ENCODE assay signal across 2 cellular contexts in the genomic region with DNA sequence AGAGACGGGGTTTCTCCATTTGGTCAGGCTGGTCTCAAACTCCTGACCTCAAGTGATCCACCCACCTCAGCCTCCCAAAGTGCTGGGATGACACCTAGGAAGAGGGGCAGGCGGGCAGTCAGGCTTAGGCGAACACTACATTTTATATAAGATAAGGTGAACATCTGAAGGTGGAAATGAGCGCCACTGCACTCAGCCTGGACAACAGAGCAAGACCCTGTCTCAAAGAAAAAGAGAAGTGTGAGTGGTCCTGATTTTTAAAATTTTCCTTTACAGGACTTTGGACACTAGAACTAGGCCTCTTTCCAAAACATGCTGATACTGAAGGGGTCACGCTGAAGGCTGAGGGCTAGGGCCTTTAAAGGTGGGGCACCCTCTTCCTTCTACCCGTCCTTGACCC.
TF ChIP-seq lines count a peak whose summit lies in the region.

No MANE protein-coding gene starts in this region.

TF ChIP-seq in GM23338, 12 proteins besides CTCF, POLR2A, EP300 and RAD21:
- TF ChIP-seq ZNF462 (CRISPR knock-in tag; IDR thresholded peaks at IDR 0.05) (no peak), NANOG (IDR thresholded peaks at IDR 0.05; ENCODE audit: borderline replicate concordance) (no peak), POLR2AphosphoS5 (IDR thresholded peaks at IDR 0.05; ENCODE audit: low read depth) (no peak), JUNB (IDR thresholded peaks at IDR 0.05; ENCODE audit: unreplicated experiment) (no peak), EZH2phosphoT487 (IDR thresholded peaks at IDR 0.05; ENCODE audit: unreplicated experiment) (no peak), CREB1 (CRISPR knock-in tag; IDR thresholded peaks at IDR 0.05; ENCODE audit: low read depth) (no peak), EZH2 (IDR thresholded peaks at IDR 0.05; ENCODE audit: low read depth, unreplicated experiment) (no peak), ZNF114 (CRISPR knock-in tag; IDR thresholded peaks at IDR 0.05) (no peak)
- TF ChIP-seq, protein P1, sequence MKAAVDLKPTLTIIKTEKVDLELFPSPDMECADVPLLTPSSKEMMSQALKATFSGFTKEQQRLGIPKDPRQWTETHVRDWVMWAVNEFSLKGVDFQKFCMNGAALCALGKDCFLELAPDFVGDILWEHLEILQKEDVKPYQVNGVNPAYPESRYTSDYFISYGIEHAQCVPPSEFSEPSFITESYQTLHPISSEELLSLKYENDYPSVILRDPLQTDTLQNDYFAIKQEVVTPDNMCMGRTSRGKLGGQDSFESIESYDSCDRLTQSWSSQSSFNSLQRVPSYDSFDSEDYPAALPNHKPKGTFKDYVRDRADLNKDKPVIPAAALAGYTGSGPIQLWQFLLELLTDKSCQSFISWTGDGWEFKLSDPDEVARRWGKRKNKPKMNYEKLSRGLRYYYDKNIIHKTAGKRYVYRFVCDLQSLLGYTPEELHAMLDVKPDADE (IDR thresholded peaks at IDR 0.05) = no peak
- TF ChIP-seq, protein P2, sequence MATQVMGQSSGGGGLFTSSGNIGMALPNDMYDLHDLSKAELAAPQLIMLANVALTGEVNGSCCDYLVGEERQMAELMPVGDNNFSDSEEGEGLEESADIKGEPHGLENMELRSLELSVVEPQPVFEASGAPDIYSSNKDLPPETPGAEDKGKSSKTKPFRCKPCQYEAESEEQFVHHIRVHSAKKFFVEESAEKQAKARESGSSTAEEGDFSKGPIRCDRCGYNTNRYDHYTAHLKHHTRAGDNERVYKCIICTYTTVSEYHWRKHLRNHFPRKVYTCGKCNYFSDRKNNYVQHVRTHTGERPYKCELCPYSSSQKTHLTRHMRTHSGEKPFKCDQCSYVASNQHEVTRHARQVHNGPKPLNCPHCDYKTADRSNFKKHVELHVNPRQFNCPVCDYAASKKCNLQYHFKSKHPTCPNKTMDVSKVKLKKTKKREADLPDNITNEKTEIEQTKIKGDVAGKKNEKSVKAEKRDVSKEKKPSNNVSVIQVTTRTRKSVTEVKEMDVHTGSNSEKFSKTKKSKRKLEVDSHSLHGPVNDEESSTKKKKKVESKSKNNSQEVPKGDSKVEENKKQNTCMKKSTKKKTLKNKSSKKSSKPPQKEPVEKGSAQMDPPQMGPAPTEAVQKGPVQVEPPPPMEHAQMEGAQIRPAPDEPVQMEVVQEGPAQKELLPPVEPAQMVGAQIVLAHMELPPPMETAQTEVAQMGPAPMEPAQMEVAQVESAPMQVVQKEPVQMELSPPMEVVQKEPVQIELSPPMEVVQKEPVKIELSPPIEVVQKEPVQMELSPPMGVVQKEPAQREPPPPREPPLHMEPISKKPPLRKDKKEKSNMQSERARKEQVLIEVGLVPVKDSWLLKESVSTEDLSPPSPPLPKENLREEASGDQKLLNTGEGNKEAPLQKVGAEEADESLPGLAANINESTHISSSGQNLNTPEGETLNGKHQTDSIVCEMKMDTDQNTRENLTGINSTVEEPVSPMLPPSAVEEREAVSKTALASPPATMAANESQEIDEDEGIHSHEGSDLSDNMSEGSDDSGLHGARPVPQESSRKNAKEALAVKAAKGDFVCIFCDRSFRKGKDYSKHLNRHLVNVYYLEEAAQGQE (IDR thresholded peaks at IDR 0.05; ENCODE audit: unreplicated experiment) = no peak

TF ChIP-seq in HepG2, 621 proteins besides CTCF, POLR2A, EP300 and RAD21:
- no peak for TF ChIP-seq ZNF17 (CRISPR knock-in tag; IDR thresholded peaks at IDR 0.05)
- TF ChIP-seq ZNF513 (CRISPR knock-in tag; conservative IDR thresholded peaks at IDR 0.05) = no peak
- no peak for TF ChIP-seq RELA (CRISPR knock-in tag; IDR thresholded peaks at IDR 0.05)
- TF ChIP-seq ZNF605 (CRISPR knock-in tag; IDR thresholded peaks at IDR 0.05) = no peak
- no peak for TF ChIP-seq FOXC1 (CRISPR knock-in tag; IDR thresholded peaks at IDR 0.05; ENCODE audit: borderline replicate concordance)
- TF ChIP-seq, protein P3, sequence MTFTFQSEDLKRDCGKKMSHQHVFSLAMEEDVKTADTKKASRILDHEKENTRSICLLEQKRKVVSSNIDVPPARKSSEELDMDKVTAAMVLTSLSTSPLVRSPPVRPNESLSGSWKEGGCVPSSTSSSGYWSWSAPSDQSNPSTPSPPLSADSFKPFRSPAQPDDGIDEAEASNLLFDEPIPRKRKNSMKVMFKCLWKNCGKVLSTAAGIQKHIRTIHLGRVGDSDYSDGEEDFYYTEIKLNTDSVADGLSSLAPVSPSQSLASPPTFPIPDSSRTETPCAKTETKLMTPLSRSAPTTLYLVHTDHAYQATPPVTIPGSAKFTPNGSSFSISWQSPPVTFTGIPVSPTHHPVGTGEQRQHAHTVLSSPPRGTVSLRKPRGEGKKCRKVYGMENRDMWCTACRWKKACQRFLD (CRISPR knock-in tag; IDR thresholded peaks at IDR 0.05; ENCODE audit: borderline replicate concordance) = no peak
- TF ChIP-seq YY1 (IDR thresholded peaks at IDR 0.05; ENCODE audit: insufficient read depth, insufficient replicate concordance, low read depth, low read length) = no peak
- no peak for TF ChIP-seq SALL1 (CRISPR knock-in tag; IDR thresholded peaks at IDR 0.05)
- peak; percentile 88 for TF ChIP-seq ZNF121 (CRISPR knock-in tag; IDR thresholded peaks at IDR 0.05)
- 0 out of 2 replicates have a peak, but pooled peaks have one; percentile 19 for TF ChIP-seq SP2 (CRISPR knock-in tag; IDR thresholded peaks at IDR 0.05)
- no peak for TF ChIP-seq ZNF83 (CRISPR knock-in tag; IDR thresholded peaks at IDR 0.05; ENCODE audit: borderline replicate concordance)
- no peak for TF ChIP-seq ZNF768 (CRISPR knock-in tag; IDR thresholded peaks at IDR 0.05)
- TF ChIP-seq ZNF687 (CRISPR knock-in tag; IDR thresholded peaks at IDR 0.05) = no peak
- no peak for TF ChIP-seq GATAD2A (CRISPR knock-in tag; IDR thresholded peaks at IDR 0.05)
- TF ChIP-seq ZBTB7A (CRISPR knock-in tag; IDR thresholded peaks at IDR 0.05) = 0 out of 2 replicates have a peak, but pooled peaks have one; percentile 6
- TF ChIP-seq, protein P4, sequence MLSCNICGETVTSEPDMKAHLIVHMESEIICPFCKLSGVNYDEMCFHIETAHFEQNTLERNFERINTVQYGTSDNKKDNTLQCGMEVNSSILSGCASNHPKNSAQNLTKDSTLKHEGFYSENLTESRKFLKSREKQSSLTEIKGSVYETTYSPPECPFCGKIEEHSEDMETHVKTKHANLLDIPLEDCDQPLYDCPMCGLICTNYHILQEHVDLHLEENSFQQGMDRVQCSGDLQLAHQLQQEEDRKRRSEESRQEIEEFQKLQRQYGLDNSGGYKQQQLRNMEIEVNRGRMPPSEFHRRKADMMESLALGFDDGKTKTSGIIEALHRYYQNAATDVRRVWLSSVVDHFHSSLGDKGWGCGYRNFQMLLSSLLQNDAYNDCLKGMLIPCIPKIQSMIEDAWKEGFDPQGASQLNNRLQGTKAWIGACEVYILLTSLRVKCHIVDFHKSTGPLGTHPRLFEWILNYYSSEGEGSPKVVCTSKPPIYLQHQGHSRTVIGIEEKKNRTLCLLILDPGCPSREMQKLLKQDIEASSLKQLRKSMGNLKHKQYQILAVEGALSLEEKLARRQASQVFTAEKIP (CRISPR knock-in tag; IDR thresholded peaks at IDR 0.05; ENCODE audit: borderline replicate concordance) = no peak
- TF ChIP-seq KDM5A (IDR thresholded peaks at IDR 0.05; ENCODE audit: borderline replicate concordance, low read length) = no peak
- no peak for TF ChIP-seq HIVEP1 (CRISPR knock-in tag; IDR thresholded peaks at IDR 0.05)
- TF ChIP-seq SETDB1 (CRISPR knock-in tag; IDR thresholded peaks at IDR 0.05; ENCODE audit: borderline replicate concordance) = no peak
- TF ChIP-seq, protein P5, sequence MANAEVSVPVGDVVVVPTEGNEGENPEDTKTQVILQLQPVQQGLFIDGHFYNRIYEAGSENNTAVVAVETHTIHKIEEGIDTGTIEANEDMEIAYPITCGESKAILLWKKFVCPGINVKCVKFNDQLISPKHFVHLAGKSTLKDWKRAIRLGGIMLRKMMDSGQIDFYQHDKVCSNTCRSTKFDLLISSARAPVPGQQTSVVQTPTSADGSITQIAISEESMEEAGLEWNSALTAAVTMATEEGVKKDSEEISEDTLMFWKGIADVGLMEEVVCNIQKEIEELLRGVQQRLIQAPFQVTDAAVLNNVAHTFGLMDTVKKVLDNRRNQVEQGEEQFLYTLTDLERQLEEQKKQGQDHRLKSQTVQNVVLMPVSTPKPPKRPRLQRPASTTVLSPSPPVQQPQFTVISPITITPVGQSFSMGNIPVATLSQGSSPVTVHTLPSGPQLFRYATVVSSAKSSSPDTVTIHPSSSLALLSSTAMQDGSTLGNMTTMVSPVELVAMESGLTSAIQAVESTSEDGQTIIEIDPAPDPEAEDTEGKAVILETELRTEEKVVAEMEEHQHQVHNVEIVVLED (CRISPR knock-in tag; IDR thresholded peaks at IDR 0.05; ENCODE audit: borderline replicate concordance) = no peak
- TF ChIP-seq KMT2A (CRISPR knock-in tag; IDR thresholded peaks at IDR 0.05) = no peak
- TF ChIP-seq PHF20 (CRISPR knock-in tag; IDR thresholded peaks at IDR 0.05) = no peak
- no peak for TF ChIP-seq ZBTB7B (CRISPR knock-in tag; IDR thresholded peaks at IDR 0.05)
- TF ChIP-seq, protein P6, sequence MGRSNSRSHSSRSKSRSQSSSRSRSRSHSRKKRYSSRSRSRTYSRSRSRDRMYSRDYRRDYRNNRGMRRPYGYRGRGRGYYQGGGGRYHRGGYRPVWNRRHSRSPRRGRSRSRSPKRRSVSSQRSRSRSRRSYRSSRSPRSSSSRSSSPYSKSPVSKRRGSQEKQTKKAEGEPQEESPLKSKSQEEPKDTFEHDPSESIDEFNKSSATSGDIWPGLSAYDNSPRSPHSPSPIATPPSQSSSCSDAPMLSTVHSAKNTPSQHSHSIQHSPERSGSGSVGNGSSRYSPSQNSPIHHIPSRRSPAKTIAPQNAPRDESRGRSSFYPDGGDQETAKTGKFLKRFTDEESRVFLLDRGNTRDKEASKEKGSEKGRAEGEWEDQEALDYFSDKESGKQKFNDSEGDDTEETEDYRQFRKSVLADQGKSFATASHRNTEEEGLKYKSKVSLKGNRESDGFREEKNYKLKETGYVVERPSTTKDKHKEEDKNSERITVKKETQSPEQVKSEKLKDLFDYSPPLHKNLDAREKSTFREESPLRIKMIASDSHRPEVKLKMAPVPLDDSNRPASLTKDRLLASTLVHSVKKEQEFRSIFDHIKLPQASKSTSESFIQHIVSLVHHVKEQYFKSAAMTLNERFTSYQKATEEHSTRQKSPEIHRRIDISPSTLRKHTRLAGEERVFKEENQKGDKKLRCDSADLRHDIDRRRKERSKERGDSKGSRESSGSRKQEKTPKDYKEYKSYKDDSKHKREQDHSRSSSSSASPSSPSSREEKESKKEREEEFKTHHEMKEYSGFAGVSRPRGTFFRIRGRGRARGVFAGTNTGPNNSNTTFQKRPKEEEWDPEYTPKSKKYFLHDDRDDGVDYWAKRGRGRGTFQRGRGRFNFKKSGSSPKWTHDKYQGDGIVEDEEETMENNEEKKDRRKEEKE (IDR thresholded peaks at IDR 0.05) = no peak
